ENCODE assay signal across 20 cellular contexts in genomic region chr6:145643760-145644159, GRCh38.
"Had no signal": no experiment of that assay in that cellular context is flagged by ENCODE, and none has a peak within 500 bp of the region (broad histone marks: within the 10 kb centered on the region; RNA-seq: fewer than 3 reads in every experiment).

No MANE protein-coding gene starts in this region.

- ATAC-seq: activated CD4-positive, CD25-positive, alpha-beta regulatory T cell treated with anti-CD3 and anti-CD28 coated beads, Interleukin-2, amount 50 U/mL, for 24 hours; activated T-helper 17 cell treated with anti-CD3 and anti-CD28 coated beads, Interleukin-2, amount 50 U/mL, for 72 hours; natural killer cell had no signal

- H3K9me3 Mint-ChIP-seq: activated T-helper 17 cell treated with anti-CD3 and anti-CD28 coated beads, Interleukin-2, amount 50 U/mL, for 72 hours; dendritic cell treated with granulocyte-macrophage colony-stimulating factor and Interleukin-4, amounts not matched to agents 40 ng/mL and 50 ng/mL, for 4 days; immature natural killer cell; natural killer cell; stimulated activated naive CD8-positive, alpha-beta T cell treated with anti-CD3 and anti-CD28 coated beads, Interleukin-15, Interleukin-2, amounts not matched to agents 100 ng/mL and 50 ng/mL, for 24 hours; type B pancreatic cell had no signal

- H3K27ac ChIP-seq: ascending aorta, neutrophil, right atrium auricular region, suprapubic skin had no signal

- H3K27me3 Mint-ChIP-seq: activated T-helper 17 cell treated with anti-CD3 and anti-CD28 coated beads, Interleukin-2, amount 50 U/mL, for 72 hours; dendritic cell treated with granulocyte-macrophage colony-stimulating factor and Interleukin-4, amounts not matched to agents 40 ng/mL and 50 ng/mL, for 4 days; stimulated activated naive CD8-positive, alpha-beta T cell treated with anti-CD3 and anti-CD28 coated beads, Interleukin-15, Interleukin-2, amounts not matched to agents 100 ng/mL and 50 ng/mL, for 24 hours; type B pancreatic cell had no signal

- H3K36me3 ChIP-seq: ascending aorta, neutrophil, right atrium auricular region, suprapubic skin had no signal

- H3K27me3 ChIP-seq: ascending aorta, neutrophil, right atrium auricular region, suprapubic skin had no signal

- H3K36me3 Mint-ChIP-seq: immature natural killer cell, natural killer cell, type B pancreatic cell had no signal

- H3K4me1 Mint-ChIP-seq: activated T-helper 17 cell treated with anti-CD3 and anti-CD28 coated beads, Interleukin-2, amount 50 U/mL, for 72 hours; immature natural killer cell; natural killer cell had no signal

- H3K27ac Mint-ChIP-seq: activated T-helper 17 cell treated with anti-CD3 and anti-CD28 coated beads, Interleukin-2, amount 50 U/mL, for 72 hours; dendritic cell treated with granulocyte-macrophage colony-stimulating factor and Interleukin-4, amounts not matched to agents 40 ng/mL and 50 ng/mL, for 4 days; immature natural killer cell; natural killer cell; stimulated activated naive CD8-positive, alpha-beta T cell treated with anti-CD3 and anti-CD28 coated beads, Interleukin-15, Interleukin-2, amounts not matched to agents 100 ng/mL and 50 ng/mL, for 24 hours; type B pancreatic cell had no signal

- H3K9me3 ChIP-seq: ascending aorta, neutrophil, right atrium auricular region, suprapubic skin had no signal

- H3K4me3 ChIP-seq: ascending aorta, right atrium auricular region, suprapubic skin had no signal

- H3K4me3 Mint-ChIP-seq: activated T-helper 17 cell treated with anti-CD3 and anti-CD28 coated beads, Interleukin-2, amount 50 U/mL, for 72 hours; dendritic cell treated with granulocyte-macrophage colony-stimulating factor and Interleukin-4, amounts not matched to agents 40 ng/mL and 50 ng/mL, for 4 days; immature natural killer cell; natural killer cell; stimulated activated naive CD8-positive, alpha-beta T cell treated with anti-CD3 and anti-CD28 coated beads, Interleukin-15, Interleukin-2, amounts not matched to agents 100 ng/mL and 50 ng/mL, for 24 hours; type B pancreatic cell had no signal

- DNase-seq: activated CD4-positive, alpha-beta T cell treated with anti-CD3 and anti-CD28 coated beads, Interleukin-2, amount 50 U/mL, for 1 hour; activated naive CD4-positive, alpha-beta T cell treated with Interleukin-2 at 50 U/mL for 16 hours; activated T-cell treated with anti-CD3 and anti-CD28 coated beads for 4 hours; effector memory CD4-positive, alpha-beta T cell; foreskin melanocyte; immature natural killer cell; mesendoderm; natural killer cell; small intestine; stimulated activated CD4-positive, alpha-beta T cell treated with anti-CD3 and anti-CD28 coated beads, Interleukin-4, amount 100 ng/mL, for 4 hours; stimulated activated CD8-positive, alpha-beta memory T cell treated with anti-CD3 and anti-CD28 coated beads, Interleukin-4, amount 100 ng/mL, for 48 hours had no signal

- H3K4me1 ChIP-seq: ascending aorta, right atrium auricular region, suprapubic skin had no signal
